Comparison of ENCODE assay signal across 1 cellular context in the genomic region with DNA sequence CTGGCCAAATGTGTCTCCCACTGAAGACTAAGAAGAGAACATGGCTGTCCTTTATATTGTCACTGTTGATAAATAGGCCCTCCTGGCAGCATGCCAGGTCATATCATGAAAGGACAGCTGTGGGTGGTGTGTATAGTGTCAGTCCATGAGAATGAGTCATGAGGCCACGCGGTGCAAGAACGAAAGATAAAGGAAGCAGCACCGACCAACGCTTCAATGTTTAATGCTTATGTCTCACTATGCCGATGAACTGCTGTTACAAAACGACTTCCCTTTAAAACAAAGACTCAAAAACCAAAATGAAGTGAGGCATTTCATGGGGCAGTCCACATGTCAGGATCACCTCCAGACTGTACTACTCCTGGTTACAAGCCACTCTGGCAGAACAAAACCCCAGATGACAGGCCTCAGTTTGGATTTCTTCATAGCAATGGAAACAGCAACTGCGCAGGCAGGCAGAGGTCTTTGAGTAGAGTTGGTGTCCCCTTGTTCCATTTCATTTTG.
A peak's percentile ranks its signal among the peaks of the same experiment; 100 is the strongest.
TF ChIP-seq lines count a peak whose summit lies in the region.

No MANE protein-coding gene starts in this region.

TF ChIP-seq in HepG2, 621 proteins besides CTCF, POLR2A, EP300 and RAD21 (continued from another document):
- TF ChIP-seq, protein P1, sequence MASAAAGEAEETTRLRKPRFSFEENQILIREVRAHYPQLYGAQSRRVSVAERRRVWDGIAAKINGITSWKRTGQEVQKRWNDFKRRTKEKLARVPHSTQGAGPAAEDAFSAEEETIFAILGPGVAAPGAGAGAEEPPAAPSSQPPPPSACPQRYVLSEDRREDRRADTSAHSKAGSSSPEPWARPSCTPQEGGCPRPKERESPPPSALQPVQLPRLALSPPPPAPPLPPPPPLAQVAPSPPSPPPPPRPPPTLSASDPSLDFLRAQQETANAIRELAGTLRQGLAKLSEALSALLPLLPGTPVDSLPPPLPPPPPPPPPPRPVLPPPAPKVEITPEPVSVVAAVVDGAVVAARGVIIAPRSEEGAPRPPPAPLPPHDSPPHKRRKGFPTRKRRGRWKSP (CRISPR knock-in tag; IDR thresholded peaks at IDR 0.05): no peak
- peak; percentile 27; the same call in 1 of the 2 replicates for TF ChIP-seq FOXA3 (CRISPR knock-in tag; IDR thresholded peaks at IDR 0.05)
- peak; percentile 12; the same call in 1 of the 3 replicates for TF ChIP-seq MXI1 (IDR thresholded peaks at IDR 0.05; ENCODE audit: borderline replicate concordance, low read depth, low read length)
- peak; percentile 40; the same call in 1 of the 2 replicates for TF ChIP-seq FOXK1 (CRISPR knock-in tag; IDR thresholded peaks at IDR 0.05; ENCODE audit: borderline replicate concordance, low read depth)
- TF ChIP-seq ZFP41 (CRISPR knock-in tag; IDR thresholded peaks at IDR 0.05; ENCODE audit: borderline replicate concordance): no peak
- no peak for TF ChIP-seq NCOA2 (CRISPR knock-in tag; IDR thresholded peaks at IDR 0.05)
- TF ChIP-seq, protein P2, sequence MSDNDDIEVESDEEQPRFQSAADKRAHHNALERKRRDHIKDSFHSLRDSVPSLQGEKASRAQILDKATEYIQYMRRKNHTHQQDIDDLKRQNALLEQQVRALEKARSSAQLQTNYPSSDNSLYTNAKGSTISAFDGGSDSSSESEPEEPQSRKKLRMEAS (IDR thresholded peaks at IDR 0.05): peak; percentile 44; the same call in 1 of the 2 replicates
- TF ChIP-seq, protein P3, sequence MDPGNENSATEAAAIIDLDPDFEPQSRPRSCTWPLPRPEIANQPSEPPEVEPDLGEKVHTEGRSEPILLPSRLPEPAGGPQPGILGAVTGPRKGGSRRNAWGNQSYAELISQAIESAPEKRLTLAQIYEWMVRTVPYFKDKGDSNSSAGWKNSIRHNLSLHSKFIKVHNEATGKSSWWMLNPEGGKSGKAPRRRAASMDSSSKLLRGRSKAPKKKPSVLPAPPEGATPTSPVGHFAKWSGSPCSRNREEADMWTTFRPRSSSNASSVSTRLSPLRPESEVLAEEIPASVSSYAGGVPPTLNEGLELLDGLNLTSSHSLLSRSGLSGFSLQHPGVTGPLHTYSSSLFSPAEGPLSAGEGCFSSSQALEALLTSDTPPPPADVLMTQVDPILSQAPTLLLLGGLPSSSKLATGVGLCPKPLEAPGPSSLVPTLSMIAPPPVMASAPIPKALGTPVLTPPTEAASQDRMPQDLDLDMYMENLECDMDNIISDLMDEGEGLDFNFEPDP (CRISPR knock-in tag; conservative IDR thresholded peaks at IDR 0.05): no peak
- TF ChIP-seq MEIS2 (CRISPR knock-in tag; IDR thresholded peaks at IDR 0.05): peak; percentile 26; the same call in 1 of the 2 replicates
- TF ChIP-seq KLF12 (CRISPR knock-in tag; IDR thresholded peaks at IDR 0.05; ENCODE audit: borderline replicate concordance): no peak
- peak; percentile 24; the same call in 1 of the 2 replicates for TF ChIP-seq RARA (CRISPR knock-in tag; IDR thresholded peaks at IDR 0.05)
- TF ChIP-seq IRX3 (CRISPR knock-in tag; IDR thresholded peaks at IDR 0.05; ENCODE audit: borderline replicate concordance, low read depth): no peak
- peak; percentile 62 for TF ChIP-seq SAP130 (CRISPR knock-in tag; IDR thresholded peaks at IDR 0.05; ENCODE audit: low read depth)
- TF ChIP-seq SP2 (CRISPR knock-in tag; IDR thresholded peaks at IDR 0.05): no peak
- TF ChIP-seq, protein P4, sequence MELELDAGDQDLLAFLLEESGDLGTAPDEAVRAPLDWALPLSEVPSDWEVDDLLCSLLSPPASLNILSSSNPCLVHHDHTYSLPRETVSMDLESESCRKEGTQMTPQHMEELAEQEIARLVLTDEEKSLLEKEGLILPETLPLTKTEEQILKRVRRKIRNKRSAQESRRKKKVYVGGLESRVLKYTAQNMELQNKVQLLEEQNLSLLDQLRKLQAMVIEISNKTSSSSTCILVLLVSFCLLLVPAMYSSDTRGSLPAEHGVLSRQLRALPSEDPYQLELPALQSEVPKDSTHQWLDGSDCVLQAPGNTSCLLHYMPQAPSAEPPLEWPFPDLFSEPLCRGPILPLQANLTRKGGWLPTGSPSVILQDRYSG (CRISPR knock-in tag; IDR thresholded peaks at IDR 0.05): no peak
- no peak for TF ChIP-seq ZNF615 (CRISPR knock-in tag; IDR thresholded peaks at IDR 0.05; ENCODE audit: borderline replicate concordance)
- TF ChIP-seq SOX6 (IDR thresholded peaks at IDR 0.05): no peak
- TF ChIP-seq SOX6 (CRISPR knock-in tag; IDR thresholded peaks at IDR 0.05): peak; percentile 10; the same call in 1 of the 2 replicates
- no peak for TF ChIP-seq NFATC3 (CRISPR knock-in tag; IDR thresholded peaks at IDR 0.05)
